In genomic region chr1:117929340-117930172, GRCh38 we compare ENCODE assay signal across 1 cellular context.
A peak's percentile ranks its signal among the peaks of the same experiment; 100 is the strongest.
TF ChIP-seq lines count a peak whose summit lies in the region.

GDAP2 (minus strand) TSS chr1:117929621; CDS start chr1:117920357, 9,264 bp downstream.
WDR3 (plus strand) TSS chr1:117929739; CDS start chr1:117933320, 3,581 bp downstream.

TF ChIP-seq in HepG2, 621 proteins besides CTCF, POLR2A, EP300 and RAD21 (continued from another document and continues in another):
- no peak for TF ChIP-seq CBX2 (IDR thresholded peaks at IDR 0.05; ENCODE audit: low read depth, low read length)
- no peak for TF ChIP-seq CBX2 (CRISPR knock-in tag; IDR thresholded peaks at IDR 0.05; ENCODE audit: low read depth)
- no peak for TF ChIP-seq TERF1 (CRISPR knock-in tag; IDR thresholded peaks at IDR 0.05)
- TF ChIP-seq ERF (CRISPR knock-in tag; IDR thresholded peaks at IDR 0.05) = no peak
- no peak for TF ChIP-seq SMARCC2 (IDR thresholded peaks at IDR 0.05)
- no peak for TF ChIP-seq HNRNPK (IDR thresholded peaks at IDR 0.05; ENCODE audit: low read depth, low read length, poor library complexity, severe bottlenecking)
- peak; percentile 71 for TF ChIP-seq DRAP1 (CRISPR knock-in tag; IDR thresholded peaks at IDR 0.05)
- no peak for TF ChIP-seq ZBTB2 (CRISPR knock-in tag; IDR thresholded peaks at IDR 0.05; ENCODE audit: low read depth)
- TF ChIP-seq HMGA1 (CRISPR knock-in tag; conservative IDR thresholded peaks at IDR 0.05) = no peak
- TF ChIP-seq CHCHD3 (CRISPR knock-in tag; IDR thresholded peaks at IDR 0.05) = no peak
- no peak for TF ChIP-seq TCF7 (IDR thresholded peaks at IDR 0.05; ENCODE audit: low read depth)
- no peak for TF ChIP-seq ZNF205 (CRISPR knock-in tag; IDR thresholded peaks at IDR 0.05)
- TF ChIP-seq ZNF335 (CRISPR knock-in tag; IDR thresholded peaks at IDR 0.05) = peak; percentile 60; the same call in 1 of the 2 replicates
- no peak for TF ChIP-seq SNRNP70 (IDR thresholded peaks at IDR 0.05; ENCODE audit: low read depth, low read length)
- no peak for TF ChIP-seq ZNF784 (CRISPR knock-in tag; IDR thresholded peaks at IDR 0.05; ENCODE audit: borderline replicate concordance)
- TF ChIP-seq PTBP1 (IDR thresholded peaks at IDR 0.05; ENCODE audit: low read depth, low read length, poor library complexity, severe bottlenecking) = no peak
- no peak for TF ChIP-seq MAFF (IDR thresholded peaks at IDR 0.05; ENCODE audit: low read depth, low read length)
- TF ChIP-seq ETV5 (CRISPR knock-in tag; IDR thresholded peaks at IDR 0.05; ENCODE audit: borderline replicate concordance) = peak; percentile 45; the same call in 1 of the 2 replicates
- no peak for TF ChIP-seq ZNF496 (CRISPR knock-in tag; IDR thresholded peaks at IDR 0.05; ENCODE audit: insufficient replicate concordance)
- TF ChIP-seq DZIP1 (CRISPR knock-in tag; IDR thresholded peaks at IDR 0.05) = peak; percentile 78; the same call in 1 of the 2 replicates
- TF ChIP-seq NONO (IDR thresholded peaks at IDR 0.05) = no peak
- TF ChIP-seq NONO (CRISPR knock-in tag; conservative IDR thresholded peaks at IDR 0.05) = peak; percentile 61
- TF ChIP-seq FOXP4 (CRISPR knock-in tag; IDR thresholded peaks at IDR 0.05) = 0 out of 2 replicates have a peak, but pooled peaks have one; percentile 20
- TF ChIP-seq ZNF616 (CRISPR knock-in tag; IDR thresholded peaks at IDR 0.05; ENCODE audit: low read depth) = no peak; the same call in 1 of the 2 replicates
- TF ChIP-seq ZNF766 (CRISPR knock-in tag; IDR thresholded peaks at IDR 0.05; ENCODE audit: borderline replicate concordance) = no peak
- peak; percentile 66; the same call in 1 of the 2 replicates for TF ChIP-seq ZNF839 (CRISPR knock-in tag; IDR thresholded peaks at IDR 0.05; ENCODE audit: borderline replicate concordance)
- no peak for TF ChIP-seq TOE1 (CRISPR knock-in tag; IDR thresholded peaks at IDR 0.05)
- TF ChIP-seq ZSCAN9 (CRISPR knock-in tag; IDR thresholded peaks at IDR 0.05; ENCODE audit: borderline replicate concordance) = no peak
- TF ChIP-seq ZNF260 (CRISPR knock-in tag; IDR thresholded peaks at IDR 0.05; ENCODE audit: borderline replicate concordance, low read depth) = no peak
- peak; percentile 82 for TF ChIP-seq ZNF230 (CRISPR knock-in tag; IDR thresholded peaks at IDR 0.05)
- TF ChIP-seq CENPX (CRISPR knock-in tag; IDR thresholded peaks at IDR 0.05) = no peak
- no peak for TF ChIP-seq ZNF740 (CRISPR knock-in tag; IDR thresholded peaks at IDR 0.05)
- no peak for TF ChIP-seq NKX3-1 (CRISPR knock-in tag; IDR thresholded peaks at IDR 0.05)
- peak; percentile 52 for TF ChIP-seq KMT2A (CRISPR knock-in tag; IDR thresholded peaks at IDR 0.05)
- no peak for TF ChIP-seq ZNF121 (CRISPR knock-in tag; IDR thresholded peaks at IDR 0.05)
- 0 out of 2 replicates have a peak, but pooled peaks have one; percentile 69 for TF ChIP-seq ATF7-NPFF (CRISPR knock-in tag; IDR thresholded peaks at IDR 0.05; ENCODE audit: low read depth)
- TF ChIP-seq FOSL2 (CRISPR knock-in tag; IDR thresholded peaks at IDR 0.05) = no peak
- TF ChIP-seq MIER3 (CRISPR knock-in tag; IDR thresholded peaks at IDR 0.05; ENCODE audit: borderline replicate concordance) = no peak
- no peak; the same call in 1 of the 2 replicates for TF ChIP-seq RFX5 (IDR thresholded peaks at IDR 0.05; ENCODE audit: low read depth, low read length)
- no peak; the same call in 1 of the 2 replicates for TF ChIP-seq ETV6 (CRISPR knock-in tag; conservative IDR thresholded peaks at IDR 0.05)
- TF ChIP-seq SKI (IDR thresholded peaks at IDR 0.05; ENCODE audit: partially characterized antibody) = no peak
- no peak; the same call in 1 of the 2 replicates for TF ChIP-seq FOXO1 (CRISPR knock-in tag; IDR thresholded peaks at IDR 0.05)
- no peak for TF ChIP-seq DR1 (CRISPR knock-in tag; IDR thresholded peaks at IDR 0.05)
- TF ChIP-seq SIN3A (IDR thresholded peaks at IDR 0.05; ENCODE audit: borderline replicate concordance, low read depth, low read length) = peak; percentile 44; the same call in 1 of the 2 replicates
- no peak for TF ChIP-seq CC2D1A (CRISPR knock-in tag; IDR thresholded peaks at IDR 0.05)
- TF ChIP-seq TOPORS (CRISPR knock-in tag; IDR thresholded peaks at IDR 0.05) = no peak
- peak; percentile 48; the same call in 1 of the 2 replicates for TF ChIP-seq ZNF614 (CRISPR knock-in tag; IDR thresholded peaks at IDR 0.05; ENCODE audit: borderline replicate concordance)
- TF ChIP-seq MIER2 (CRISPR knock-in tag; IDR thresholded peaks at IDR 0.05) = no peak
- no peak for TF ChIP-seq ZNF672 (CRISPR knock-in tag; IDR thresholded peaks at IDR 0.05)
- TF ChIP-seq ZNF264 (CRISPR knock-in tag; IDR thresholded peaks at IDR 0.05) = peak; percentile 54; the same call in 1 of the 2 replicates
- no peak for TF ChIP-seq RFXANK (CRISPR knock-in tag; IDR thresholded peaks at IDR 0.05)
- TF ChIP-seq ZNF512 (CRISPR knock-in tag; IDR thresholded peaks at IDR 0.05) = no peak
- no peak for TF ChIP-seq GPN1 (CRISPR knock-in tag; IDR thresholded peaks at IDR 0.05; ENCODE audit: borderline replicate concordance)
- no peak for TF ChIP-seq FOXK2 (IDR thresholded peaks at IDR 0.05)
- TF ChIP-seq MTERF4 (CRISPR knock-in tag; IDR thresholded peaks at IDR 0.05) = 0 out of 2 replicates have a peak, but pooled peaks have one; percentile 35
- peak; percentile 88 for TF ChIP-seq ZNF687 (CRISPR knock-in tag; IDR thresholded peaks at IDR 0.05)
- peak; percentile 58; the same call in 1 of the 2 replicates for TF ChIP-seq ZNF546 (CRISPR knock-in tag; conservative IDR thresholded peaks at IDR 0.05)
- TF ChIP-seq SYNCRIP (IDR thresholded peaks at IDR 0.05; ENCODE audit: insufficient read depth, low read depth, low read length) = no peak
